Comparison of ENCODE assay signal across 18 cellular contexts in the genomic region with DNA sequence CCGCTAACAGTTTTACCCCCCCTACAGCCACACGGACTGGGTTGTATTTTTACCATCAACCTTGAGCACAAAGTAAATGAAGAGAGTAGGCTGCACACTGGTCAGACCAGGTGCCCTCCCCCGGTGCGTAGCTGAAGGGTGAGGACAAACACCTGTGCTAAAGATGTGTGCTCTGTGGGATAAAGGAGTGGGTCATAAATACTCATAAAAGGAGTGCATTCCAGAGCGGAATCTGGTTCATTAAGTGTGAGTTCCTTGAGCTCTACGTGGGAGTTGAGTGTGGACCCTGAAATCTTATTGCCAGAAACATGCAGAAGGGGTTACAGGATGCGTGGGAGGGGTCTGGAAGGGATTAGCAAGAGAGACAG.
DNase-seq lines count a peak whose midpoint lies in the region; ATAC-seq, FAIRE-seq and TF ChIP-seq lines count a peak whose summit lies in the region.
"Had no signal": no experiment of that assay in that cellular context is flagged by ENCODE, and none has a peak within 500 bp of the region (broad histone marks: within the 10 kb centered on the region; RNA-seq: fewer than 3 reads in every experiment).

No MANE protein-coding gene starts in this region.

- no peaks in the 10 kb centered on the region for H3K9me3 Mint-ChIP-seq in activated naive CD4-positive, alpha-beta T cell treated with anti-CD3 and anti-CD28 coated beads, Interleukin-2, amount 10 ng/mL, durations not matched to agents 7 days and 5 days
- H3K9me3 Mint-ChIP-seq: activated T-cell treated with anti-CD3 and anti-CD28 coated beads, Interleukin-2, amount 50 U/mL, for 72 hours; stimulated activated effector memory CD8-positive, alpha-beta T cell treated with anti-CD3 and anti-CD28 coated beads, Interleukin-12 subunit alpha, Interleukin-12 subunit beta, amount 100 ng/mL, for 72 hours had no signal

- H3K4me3 Mint-ChIP-seq in activated naive CD4-positive, alpha-beta T cell treated with anti-CD3 and anti-CD28 coated beads, Interleukin-2, amount 10 ng/mL, durations not matched to agents 7 days and 5 days, result no peak overlapping the region
- H3K4me3 Mint-ChIP-seq: activated T-cell treated with anti-CD3 and anti-CD28 coated beads, Interleukin-2, amount 50 U/mL, for 72 hours; HFFc6; stimulated activated effector memory CD8-positive, alpha-beta T cell treated with anti-CD3 and anti-CD28 coated beads, Interleukin-12 subunit alpha, Interleukin-12 subunit beta, amount 100 ng/mL, for 72 hours had no signal

- DNase-seq in NCI-H510A (lab: John Stamatoyannopoulos, UW) (peak; percentile 74), hepatocyte (ENCODE audit: low spot score) (peak; percentile 71), substantia nigra (lab: John Stamatoyannopoulos, UW) (no peak), D721Med (ENCODE audit: insufficient read length, low spot score) (no peak)
- no peak for DNase-seq in activated naive CD4-positive, alpha-beta T cell treated with anti-CD3 and anti-CD28 coated beads, Interleukin-2, amount 10 ng/mL, durations not matched to agents 7 days and 5 days
- DNase-seq: activated CD4-positive, alpha-beta T cell treated with anti-CD3 and anti-CD28 coated beads, Interleukin-2, amount 50 U/mL, for 1 hour; activated T-cell treated with anti-CD3 and anti-CD28 coated beads, Interleukin-2, amount 50 U/mL, for 72 hours; HFFc6; midbrain; NCI-H2081; occipital lobe; T1000 had no signal

- H3K4me1 ChIP-seq in HUES48 (ENCODE audit: control insufficient read depth, insufficient read depth, low read length), result peaks cover 43% of the 10 kb centered on the region
- H3K4me1 ChIP-seq in hepatocyte (ENCODE audit: insufficient read depth), result peaks cover 61% of the 10 kb centered on the region

- ATAC-seq in GM18505 (IDR thresholded peaks at IDR 0.05; ENCODE audit: unreplicated experiment), result no peak
- ATAC-seq: activated T-cell treated with anti-CD3 and anti-CD28 coated beads, Interleukin-2, amount 50 U/mL, for 72 hours; gastroesophageal sphincter; stimulated activated effector memory CD8-positive, alpha-beta T cell treated with anti-CD3 and anti-CD28 coated beads, Interleukin-12 subunit alpha, Interleukin-12 subunit beta, amount 100 ng/mL, for 72 hours had no signal

- H3K79me2 ChIP-seq in hepatocyte, result peaks cover 28% of the 10 kb centered on the region

- H3K9ac ChIP-seq in HUES48 (ENCODE audit: low read depth, low read length), result no peak overlapping the region

- 26% methylated on average over 7 of the region's 7 CpGs for WGBS in hepatocyte (ENCODE audit: low lambda C conversion rate, missing lambda C conversion rate)

- CTCF ChIA-PET in activated naive CD4-positive, alpha-beta T cell treated with anti-CD3 and anti-CD28 coated beads, Interleukin-2, amount 10 ng/mL, durations not matched to agents 7 days and 5 days (lab: Charles Lee), result interaction anchor here (1.3 kb wide), 1 partner anchor 285 kb away, joined by 3 read pairs; no protein-coding TSS in a partner anchor

- H3K36me3 Mint-ChIP-seq in activated naive CD4-positive, alpha-beta T cell treated with anti-CD3 and anti-CD28 coated beads, Interleukin-2, amount 10 ng/mL, durations not matched to agents 7 days and 5 days, result peaks cover 8% of the 10 kb centered on the region

- H3K4me2 ChIP-seq in hepatocyte, result peak overlapping the region; percentile 63

- H3K27me3 Mint-ChIP-seq in activated naive CD4-positive, alpha-beta T cell treated with anti-CD3 and anti-CD28 coated beads, Interleukin-2, amount 10 ng/mL, durations not matched to agents 7 days and 5 days, result no peaks in the 10 kb centered on the region

- FAIRE-seq in D721Med (lab: Jason Lieb, UNC), result no peak
- FAIRE-seq: endothelial cell of umbilical vein had no signal

- no peaks in the 10 kb centered on the region for H4K20me1 ChIP-seq in hepatocyte (ENCODE audit: insufficient read depth, poor library complexity, severe bottlenecking)

- H3K9me3 ChIP-seq in HUES48 (ENCODE audit: control insufficient read depth, insufficient read depth, low read length), result no peaks in the 10 kb centered on the region
- H3K9me3 ChIP-seq in hepatocyte (ENCODE audit: low read depth), result no peaks in the 10 kb centered on the region
- H3K9me3 ChIP-seq: gastroesophageal sphincter had no signal

- no peak overlapping the region for H3K27ac Mint-ChIP-seq in activated naive CD4-positive, alpha-beta T cell treated with anti-CD3 and anti-CD28 coated beads, Interleukin-2, amount 10 ng/mL, durations not matched to agents 7 days and 5 days
- H3K27ac Mint-ChIP-seq: activated T-cell treated with anti-CD3 and anti-CD28 coated beads, Interleukin-2, amount 50 U/mL, for 72 hours; HFFc6; stimulated activated effector memory CD8-positive, alpha-beta T cell treated with anti-CD3 and anti-CD28 coated beads, Interleukin-12 subunit alpha, Interleukin-12 subunit beta, amount 100 ng/mL, for 72 hours had no signal

- TF ChIP-seq POLR2A in GM18505 (IDR thresholded peaks at IDR 0.05; ENCODE audit: borderline replicate concordance, extremely low read depth, insufficient read depth, insufficient read length), result no peak

- no peak overlapping the region for H2AFZ ChIP-seq in hepatocyte

- H3K4me1 Mint-ChIP-seq in activated naive CD4-positive, alpha-beta T cell treated with anti-CD3 and anti-CD28 coated beads, Interleukin-2, amount 10 ng/mL, durations not matched to agents 7 days and 5 days, result peaks cover 33% of the 10 kb centered on the region

- TF ChIP-seq CTCF in hepatocyte (IDR thresholded peaks at IDR 0.05; ENCODE audit: poor library complexity) (no peak), D721Med (IDR thresholded peaks at IDR 0.05; ENCODE audit: insufficient read depth, missing control alignments) (no peak)

- H3K4me3 ChIP-seq in HUES48 (ENCODE audit: low read depth, low read length), result no peak overlapping the region
- H3K4me3 ChIP-seq in hepatocyte, result no peak overlapping the region
- H3K4me3 ChIP-seq: gastroesophageal sphincter had no signal

- no peaks in the 10 kb centered on the region for H3K9me2 ChIP-seq in hepatocyte (replicated peaks; ENCODE audit: insufficient read depth)

- no peaks in the 10 kb centered on the region for H3K27me3 ChIP-seq in HUES48 (ENCODE audit: control insufficient read depth, insufficient read depth, low read length)
- H3K27me3 ChIP-seq in hepatocyte, result no peaks in the 10 kb centered on the region
- H3K27me3 ChIP-seq: gastroesophageal sphincter had no signal

- H3K36me3 ChIP-seq in HUES48 (ENCODE audit: control insufficient read depth, insufficient read depth, low read length) (no peaks in the 10 kb centered on the region), hepatocyte (replicated peaks; ENCODE audit: insufficient read depth, low read depth) (no peaks in the 10 kb centered on the region)

- H3K27ac ChIP-seq in HUES48 (ENCODE audit: low read depth, low read length) (peak overlapping the region; percentile 67), hepatocyte (peak overlapping the region; percentile 89), substantia nigra (ENCODE audit: low read depth, low read length, poor library complexity, severe bottlenecking) (peak overlapping the region; percentile 36)
- H3K27ac ChIP-seq: HL-60 had no signal

Comparison
In these comparisons a context has a peak if more than half of its experiments do, and no peak if none do; other contexts are left out.
1. H3K27ac ChIP-seq: peak in every context shown above with its lines; median percentile 89 in hepatocyte; 67 in HUES48; 36 in substantia nigra.
2. DNase-seq: peak in NCI-H510A (single experiment) and hepatocyte (single experiment); none in substantia nigra (0 of 49), D721Med (single experiment) and activated naive CD4-positive, alpha-beta T cell treated with anti-CD3 and anti-CD28 coated beads, Interleukin-2, amount 10 ng/mL, durations not matched to agents 7 days and 5 days (single experiment).